Comparison of ENCODE assay signal across 23 cellular contexts in genomic region chr11:114925591-114925990, GRCh38.
"Had no signal": no experiment of that assay in that cellular context is flagged by ENCODE, and none has a peak within 500 bp of the region (broad histone marks: within the 10 kb centered on the region; RNA-seq: fewer than 3 reads in every experiment).

No MANE protein-coding gene starts in this region.

- H3K27me3 ChIP-seq: SJSA1 had no signal

- H3K4me2 ChIP-seq: KMS-11 had no signal

- DNase-seq: Kasumi-1; MV-4-11; NCI-H1048; NCI-H1105 treated with DMSO at 0.1 percent for 48 hours; NCI-H1417 treated with DMSO at 0.1 percent for 48 hours; NCI-H146; NCI-H1694 treated with DMSO at 0.1 percent for 48 hours; NCI-H1930; NCI-H2081; NCI-H2107; NCI-H2227 treated with DMSO at 0.1 percent for 48 hours; NCI-H524 treated with DMSO at 0.1 percent for 48 hours; NCI-H69; NCI-H774; NK-92 treated with Interleukin-12 subunit alpha and Interleukin-12 subunit beta, amount 100 ng/mL, for 24 hours; PC-3; Right ventricle myocardium superior; SIG-M5 had no signal

- H3K27ac ChIP-seq: HL-60, KMS-11, SJSA1, SK-N-MC had no signal

- H3K4me1 ChIP-seq: SJSA1 had no signal

- H3K36me3 ChIP-seq: SJSA1 had no signal

- H3K9me3 ChIP-seq: SJSA1 had no signal

- H3K9ac ChIP-seq: KMS-11 had no signal

- H3K4me3 ChIP-seq: K562, SJSA1, SK-N-MC had no signal
